Comparison of ENCODE assay signal across 27 cellular contexts in genomic region chr17:70795620-70796019, GRCh38.
"Had no signal": no experiment of that assay in that cellular context is flagged by ENCODE, and none has a peak within 500 bp of the region (broad histone marks: within the 10 kb centered on the region; RNA-seq: fewer than 3 reads in every experiment).

No MANE protein-coding gene starts in this region.

- H3K9me3 Mint-ChIP-seq: dendritic cell treated with granulocyte-macrophage colony-stimulating factor and Interleukin-4, amounts not matched to agents 40 ng/mL and 50 ng/mL, for 4 days had no signal

- H3K4me3 Mint-ChIP-seq: dendritic cell treated with granulocyte-macrophage colony-stimulating factor and Interleukin-4, amounts not matched to agents 40 ng/mL and 50 ng/mL, for 4 days; effector memory CD8-positive, alpha-beta T cell; endodermal cell had no signal

- H3K27ac Mint-ChIP-seq: dendritic cell treated with granulocyte-macrophage colony-stimulating factor and Interleukin-4, amounts not matched to agents 40 ng/mL and 50 ng/mL, for 4 days; effector memory CD8-positive, alpha-beta T cell; endodermal cell had no signal

- H3K27me3 Mint-ChIP-seq: dendritic cell treated with granulocyte-macrophage colony-stimulating factor and Interleukin-4, amounts not matched to agents 40 ng/mL and 50 ng/mL, for 4 days; effector memory CD8-positive, alpha-beta T cell had no signal

- H3K27me3 ChIP-seq: colonic mucosa, dorsolateral prefrontal cortex, esophagus muscularis mucosa, esophagus squamous epithelium, foreskin keratinocyte, gastrocnemius medialis, gastroesophageal sphincter, heart left ventricle, heart right ventricle, hepatocyte had no signal

- H3K4me1 ChIP-seq: colonic mucosa, esophagus muscularis mucosa, esophagus squamous epithelium, foreskin keratinocyte, gastrocnemius medialis, gastroesophageal sphincter, heart left ventricle, heart right ventricle had no signal

- H3K27ac ChIP-seq: colonic mucosa, coronary artery, dorsolateral prefrontal cortex, epithelial cell of prostate, esophagus muscularis mucosa, esophagus squamous epithelium, foreskin keratinocyte, gastrocnemius medialis, gastroesophageal sphincter, heart left ventricle, heart right ventricle, hepatocyte had no signal

- H3K9me3 ChIP-seq: colonic mucosa, esophagus squamous epithelium, gastrocnemius medialis, gastroesophageal sphincter had no signal

- H3K36me3 ChIP-seq: colonic mucosa, esophagus muscularis mucosa, esophagus squamous epithelium, gastrocnemius medialis, gastroesophageal sphincter, heart left ventricle, heart right ventricle had no signal

- DNase-seq: colonic mucosa; cortex of kidney; dermis blood vessel endothelial cell; dorsolateral prefrontal cortex; effector CD4-positive, alpha-beta T cell; effector CD8-positive, alpha-beta T cell; effector memory CD4-positive, alpha-beta T cell; effector memory CD8-positive, alpha-beta T cell; endodermal cell; erythroblast; esophagus squamous epithelium; foreskin fibroblast; foreskin keratinocyte; foreskin melanocyte; gastrocnemius medialis; glutamatergic neuron; head of caudate nucleus; heart left ventricle; heart right ventricle had no signal

- ATAC-seq: effector memory CD8-positive, alpha-beta T cell; esophagus mucosa; foreskin keratinocyte; gastrocnemius medialis; gastroesophageal sphincter; heart left ventricle; heart right ventricle had no signal

- H3K79me2 ChIP-seq: hepatocyte had no signal

- H3K4me3 ChIP-seq: colonic mucosa, coronary artery, dorsolateral prefrontal cortex, esophagus muscularis mucosa, esophagus squamous epithelium, gastrocnemius medialis, gastroesophageal sphincter, heart left ventricle, heart right ventricle, hepatocyte had no signal

- H3K4me2 ChIP-seq: hepatocyte had no signal

- H3K4me1 Mint-ChIP-seq: endodermal cell had no signal

- H2AFZ ChIP-seq: hepatocyte had no signal

- FAIRE-seq: endothelial cell of umbilical vein had no signal
